Comparison of ENCODE assay signal across 26 cellular contexts in the genomic region with DNA sequence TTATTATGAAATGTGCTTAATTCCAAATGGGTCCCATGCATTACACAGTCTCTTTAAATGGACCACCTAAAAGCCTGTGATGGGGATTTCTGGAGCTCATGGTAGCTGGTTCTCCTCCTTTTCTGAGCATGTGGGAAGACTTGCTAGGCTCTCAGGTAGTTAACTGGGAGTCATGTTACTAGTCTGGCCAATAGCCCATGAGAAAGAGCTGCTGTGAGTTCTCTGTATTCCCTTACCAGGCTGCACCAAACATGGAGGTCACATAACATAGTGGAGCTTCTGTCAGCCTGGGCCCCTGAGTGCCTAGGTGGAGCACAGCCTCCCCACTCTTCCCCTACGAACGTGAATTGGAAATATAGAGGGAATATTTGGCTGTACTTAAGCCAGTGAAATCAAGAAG.
DNase-seq lines count a peak whose midpoint lies in the region; ATAC-seq and TF ChIP-seq lines count a peak whose summit lies in the region.
"Had no signal": no experiment of that assay in that cellular context is flagged by ENCODE, and none has a peak within 500 bp of the region (broad histone marks: within the 10 kb centered on the region; RNA-seq: fewer than 3 reads in every experiment).

No MANE protein-coding gene starts in this region.

- H3K27me3 ChIP-seq in IMR-90 (ENCODE audit: control insufficient read depth, insufficient read depth, low read length) = no peaks in the 10 kb centered on the region
- H3K27me3 ChIP-seq: adrenal gland, body of pancreas, sigmoid colon, suprapubic skin had no signal

- H3K4me2 ChIP-seq in IMR-90 (ENCODE audit: low read depth, low read length) = no peak overlapping the region

- no peak overlapping the region for H2BK120ac ChIP-seq in IMR-90 (ENCODE audit: low read depth, low read length)

- H3K14ac ChIP-seq in IMR-90 (replicated peaks; ENCODE audit: low read depth, low read length) = no peak overlapping the region

- intact Hi-C loops in IMR-90 (cut with micrococcal nuclease) (no loop called here), natural killer cell (cut with micrococcal nuclease) (no loop called here)

- TF ChIP-seq CTCF in IMR-90 (conservative IDR thresholded peaks at IDR 0.05; ENCODE audit: low read depth, low read length) (no peak), VCaP (conservative IDR thresholded peaks at IDR 0.05) (no peak), neural crest cell (conservative IDR thresholded peaks at IDR 0.05) (no peak), natural killer cell (IDR thresholded peaks at IDR 0.05) (no peak)

- TF ChIP-seq POLR2A in IMR-90 (IDR thresholded peaks at IDR 0.05; ENCODE audit: low read depth, low read length) = no peak

- no peak overlapping the region for H2BK20ac ChIP-seq in IMR-90 (ENCODE audit: low read depth, low read length)

- no peak overlapping the region for H3K9ac ChIP-seq in IMR-90 (ENCODE audit: low read depth, low read length)

- H2BK5ac ChIP-seq in IMR-90 (ENCODE audit: low read depth, low read length, poor library complexity, severe bottlenecking) = no peak overlapping the region

- H3K4me1 ChIP-seq in IMR-90 (ENCODE audit: control insufficient read depth, insufficient read depth, low read length) = peaks cover 6% of the 10 kb centered on the region; the same call in 1 of the 2 replicates

- dilution Hi-C loops in IMR-90 (cut with HindIII; ENCODE audit: low sequenced_read_pairs, unreplicated experiment) = no loop called here

- peak overlapping the region; percentile 22 for H3K4me3 Mint-ChIP-seq in neural crest cell
- H3K4me3 Mint-ChIP-seq in natural killer cell = no peak overlapping the region
- H3K4me3 Mint-ChIP-seq: activated B cell treated with CpG ODN at 0.5 μM for 24 hours; CD4-positive, CD25-positive, alpha-beta regulatory T cell; stimulated activated naive B cell treated with anti-CD40 and anti-IgM and Interleukin-4, amounts not matched to agents 10 μg/mL and 1 μg/mL and 100 μg/mL, for 72 hours had no signal

- no peaks in the 10 kb centered on the region; a peak in 1 of 4 replicates for H3K79me1 ChIP-seq in IMR-90 (ENCODE audit: low read depth in 1 of 2, low read length in 2 of 2)

- H4K20me1 ChIP-seq in IMR-90 (ENCODE audit: insufficient read depth, low read length) = no peaks in the 10 kb centered on the region

- peak; percentile 14 for DNase-seq in DMS79 treated with DMSO at 0.1 percent for 48 hours (lab: John Stamatoyannopoulos, UW)
- DNase-seq in DMS79 (lab: John Stamatoyannopoulos, UW) = no peak
- no peak for DNase-seq in IMR-90
- no peak for DNase-seq in neural crest cell (ENCODE audit: low read depth, low spot score)
- DNase-seq in natural killer cell = no peak
- no peak for DNase-seq in activated effector memory CD4-positive, alpha-beta T cell treated with anti-CD3 and anti-CD28 coated beads, Interleukin-2, amount 50 U/mL, for 16 hours
- no peak for DNase-seq in 8988T
- DNase-seq: activated B cell treated with CpG ODN at 0.5 μM for 24 hours; activated CD4-positive, alpha-beta T cell treated with anti-CD3 and anti-CD28 coated beads, Interleukin-2, amount 50 U/mL, for 1 hour; activated naive CD4-positive, alpha-beta T cell treated with Interleukin-2 at 50 U/mL for 16 hours; activated T-cell treated with anti-CD3 and anti-CD28 coated beads, Interleukin-2, amount 50 U/mL, for 48 hours; adrenal gland; body of pancreas; CD4-positive, CD25-positive, alpha-beta regulatory T cell; GOT3; Kasumi-1; MV-4-11; NCI-H187 treated with DMSO at 0.1 percent for 48 hours; NCI-H510A treated with DMSO at 0.1 percent for 48 hours; sigmoid colon; stimulated activated CD4-positive, alpha-beta T cell treated with anti-CD3 and anti-CD28 coated beads, Interleukin-4, amount 100 ng/mL, for 4 hours; stimulated activated naive B cell treated with anti-CD40 and anti-IgM and Interleukin-4, amounts not matched to agents 10 μg/mL and 1 μg/mL and 100 μg/mL, for 72 hours had no signal

- H2AFZ ChIP-seq in IMR-90 (replicated peaks; ENCODE audit: low read length, poor library complexity) = no peak overlapping the region

- no peak overlapping the region for H3K27ac ChIP-seq in IMR-90 (ENCODE audit: insufficient read depth, low read length)
- H3K27ac ChIP-seq in VCaP = 0 out of 2 replicates have a peak overlapping the region, but pooled peaks have one; percentile 9
- H3K27ac ChIP-seq: HL-60, sigmoid colon, suprapubic skin had no signal

- H3K23ac ChIP-seq in IMR-90 (ENCODE audit: low read depth, low read length) = 0 out of 2 replicates have a peak overlapping the region, but pooled peaks have one; percentile 15

- H3K18ac ChIP-seq in IMR-90 (ENCODE audit: low read depth, low read length) = no peak overlapping the region

- H3K4ac ChIP-seq in IMR-90 (ENCODE audit: low read depth, low read length) = no peak overlapping the region

- H3K36me3 Mint-ChIP-seq in neural crest cell (ENCODE audit: low read depth) (peaks cover 6% of the 10 kb centered on the region), natural killer cell (no peaks in the 10 kb centered on the region)
- H3K36me3 Mint-ChIP-seq: CD4-positive, CD25-positive, alpha-beta regulatory T cell; stimulated activated naive B cell treated with anti-CD40 and anti-IgM and Interleukin-4, amounts not matched to agents 10 μg/mL and 1 μg/mL and 100 μg/mL, for 72 hours had no signal

- H2AK9ac ChIP-seq in IMR-90 (replicated peaks; ENCODE audit: low read depth, low read length, poor library complexity) = no peak overlapping the region

- no CpG with 5 or more reads among the region's 2 CpGs for WGBS in IMR-90 (ENCODE audit: extremely low coverage in 2 of 2, insufficient read length in 1 of 2), 2 experiments

- H2AK5ac ChIP-seq in IMR-90 (ENCODE audit: low read depth, low read length) = no peak overlapping the region

- H2BK15ac ChIP-seq in IMR-90 (ENCODE audit: low read depth, low read length) = no peak overlapping the region

- CTCF ChIA-PET in IMR-90 (lab: Yijun Ruan, JAX) = interaction anchor here (1.3 kb wide), 1 partner anchor 8 kb away, joined by 5 read pairs; no protein-coding TSS in a partner anchor

- ATAC-seq in IMR-90 (ENCODE audit: low read depth) = no peak
- ATAC-seq in natural killer cell = no peak
- ATAC-seq: body of pancreas; stimulated activated naive B cell treated with anti-CD40 and anti-IgM and Interleukin-4, amounts not matched to agents 10 μg/mL and 1 μg/mL and 100 μg/mL, for 72 hours had no signal

- no peaks in the 10 kb centered on the region for H3K9me3 ChIP-seq in IMR-90 (ENCODE audit: control insufficient read depth, insufficient read depth, low read length)
- H3K9me3 ChIP-seq: adrenal gland, body of pancreas, sigmoid colon, suprapubic skin had no signal

- H3K36me3 ChIP-seq in IMR-90 (ENCODE audit: control insufficient read depth, insufficient read depth, low read length) = no peaks in the 10 kb centered on the region
- H3K36me3 ChIP-seq: adrenal gland, sigmoid colon, suprapubic skin had no signal

- no peak overlapping the region for H3K56ac ChIP-seq in IMR-90 (ENCODE audit: extremely low read depth, insufficient read depth, low read length)

- no peak for TF ChIP-seq RAD21 in IMR-90 (IDR thresholded peaks at IDR 0.05; ENCODE audit: low read length)

- H4K5ac ChIP-seq in IMR-90 (ENCODE audit: low read depth, low read length) = no peak overlapping the region

- H3K4me3 ChIP-seq in IMR-90 (ENCODE audit: insufficient read depth, low read depth, low read length) = no peak overlapping the region
- H3K4me3 ChIP-seq: body of pancreas, lung, sigmoid colon, suprapubic skin had no signal

- H4K91ac ChIP-seq in IMR-90 (ENCODE audit: insufficient read depth, low read depth, low read length) = no peak overlapping the region

- POLR2A ChIA-PET in IMR-90 (lab: Charles Lee; ENCODE audit: unreplicated experiment) = no interaction called here

- peaks cover 49% of the 10 kb centered on the region for H3K4me1 Mint-ChIP-seq in neural crest cell
- peaks cover 17 to 21% of the 10 kb centered on the region in 2 donors for H3K4me1 Mint-ChIP-seq in natural killer cell

- H3K27ac Mint-ChIP-seq in neural crest cell (ENCODE audit: unreplicated experiment) (no peak overlapping the region), natural killer cell (no peak overlapping the region)
- H3K27ac Mint-ChIP-seq: activated B cell treated with CpG ODN at 0.5 μM for 24 hours; CD4-positive, CD25-positive, alpha-beta regulatory T cell; stimulated activated naive B cell treated with anti-CD40 and anti-IgM and Interleukin-4, amounts not matched to agents 10 μg/mL and 1 μg/mL and 100 μg/mL, for 72 hours had no signal

- in situ Hi-C loops in IMR-90 (cut with MboI; ENCODE audit: low sequenced_read_pairs) = no loop called here

- H3K9me3 Mint-ChIP-seq in neural crest cell (no peaks in the 10 kb centered on the region), natural killer cell (no peaks in the 10 kb centered on the region)
- H3K9me3 Mint-ChIP-seq: activated B cell treated with CpG ODN at 0.5 μM for 24 hours; stimulated activated naive B cell treated with anti-CD40 and anti-IgM and Interleukin-4, amounts not matched to agents 10 μg/mL and 1 μg/mL and 100 μg/mL, for 72 hours had no signal

- H4K8ac ChIP-seq in IMR-90 (ENCODE audit: low read depth in 2 of 2, low read length in 2 of 2) = no peak overlapping the region

- H3K27me3 Mint-ChIP-seq in neural crest cell (ENCODE audit: low read depth) = no peaks in the 10 kb centered on the region
- H3K27me3 Mint-ChIP-seq in natural killer cell (ENCODE audit: low read depth in 2 of 2) = peaks cover 46 to 70% of the 10 kb centered on the region in 2 donors

- no peaks in the 10 kb centered on the region; the same call in 1 of the 2 replicates for H3K9me1 ChIP-seq in IMR-90 (ENCODE audit: insufficient read depth, low read length)

- BruUV-seq in IMR-90 (replicated peaks; lab: Mats Ljungman, UMichigan) = no TSS peak

TF ChIP-seq in IMR-90, 13 proteins besides CTCF, POLR2A, EP300 and RAD21:
- TF ChIP-seq CHD1 (IDR thresholded peaks at IDR 0.05; ENCODE audit: low read depth, low read length) = no peak
- no peak for TF ChIP-seq MXI1 (IDR thresholded peaks at IDR 0.05; ENCODE audit: borderline replicate concordance, low read depth, low read length)
- TF ChIP-seq, protein P1, sequence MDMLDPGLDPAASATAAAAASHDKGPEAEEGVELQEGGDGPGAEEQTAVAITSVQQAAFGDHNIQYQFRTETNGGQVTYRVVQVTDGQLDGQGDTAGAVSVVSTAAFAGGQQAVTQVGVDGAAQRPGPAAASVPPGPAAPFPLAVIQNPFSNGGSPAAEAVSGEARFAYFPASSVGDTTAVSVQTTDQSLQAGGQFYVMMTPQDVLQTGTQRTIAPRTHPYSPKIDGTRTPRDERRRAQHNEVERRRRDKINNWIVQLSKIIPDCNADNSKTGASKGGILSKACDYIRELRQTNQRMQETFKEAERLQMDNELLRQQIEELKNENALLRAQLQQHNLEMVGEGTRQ (IDR thresholded peaks at IDR 0.05; ENCODE audit: low read depth, low read length) = no peak
